In the genomic region with DNA sequence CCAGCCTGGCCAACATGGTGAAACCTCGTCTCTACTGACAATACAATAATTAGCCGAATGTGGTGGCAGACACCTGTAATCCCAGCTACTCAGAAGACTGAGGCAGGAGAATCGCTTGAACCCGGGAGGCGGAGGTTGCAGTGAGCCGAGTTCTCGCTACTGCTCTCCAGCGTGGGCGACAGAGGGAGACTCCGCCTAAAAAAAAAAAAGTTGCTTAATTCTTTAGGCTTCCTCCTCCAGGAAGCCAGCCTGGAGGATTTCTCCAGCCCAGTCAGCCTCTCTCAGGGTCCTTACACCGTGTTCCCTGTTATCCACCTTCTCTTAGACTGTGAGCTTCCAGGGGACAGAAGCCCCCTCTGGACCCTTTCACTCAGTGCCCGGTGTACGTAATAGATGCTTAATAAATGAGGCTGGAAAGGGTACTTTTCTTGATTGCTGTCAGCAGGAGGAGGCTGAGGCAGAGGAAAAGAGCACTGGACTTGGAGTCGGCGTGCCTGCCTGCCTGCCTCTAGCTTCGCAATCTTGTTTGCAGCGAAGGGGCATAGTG, we compare ENCODE assay signal across 13 cellular contexts. TPM values are rescaled to one million over a fixed set of nuclear protein-coding genes. Genes with fewer than 3 reads are reported as not detected.
A peak's percentile ranks its signal among the peaks of the same experiment; 100 is the strongest.
DNase-seq lines count a peak whose midpoint lies in the region; ATAC-seq and TF ChIP-seq lines count a peak whose summit lies in the region.
"Had no signal": no experiment of that assay in that cellular context is flagged by ENCODE, and none has a peak within 500 bp of the region (broad histone marks: within the 10 kb centered on the region; RNA-seq: fewer than 3 reads in every experiment).

No MANE protein-coding gene starts in this region.

- no CpG with 5 or more reads among the region's 17 CpGs for WGBS in iPS DF 6.9 (ENCODE audit: insufficient coverage, insufficient read length)

- ATAC-seq in WTC11, result no peak

- DNase-seq in CD1c-positive myeloid dendritic cell (ENCODE audit: extremely low spot score) (peak; percentile 65), WTC11 (ENCODE audit: low spot score) (no peak), iPS DF 6.9 (ENCODE audit: low read depth, low spot score) (no peak), COLO668 (lab: John Stamatoyannopoulos, UW; ENCODE audit: unreplicated experiment) (no peak), COLO829 (ENCODE audit: low spot score) (no peak), cerebellum (ENCODE audit: low spot score) (no peak)
- DNase-seq in activated CD4-positive, alpha-beta T cell treated with anti-CD3 and anti-CD28 coated beads, Interleukin-2, amount 50 U/mL, for 4 hours, result no peak
- DNase-seq: NCI-H1694 had no signal

- CTCF ChIA-PET in WTC11 (lab: Charles Lee), result interaction anchor here (0.5 kb wide), 1 partner anchor 190 kb away, joined by 3 read pairs; no protein-coding TSS in a partner anchor

- H3K4me1 Mint-ChIP-seq in WTC11, result peaks cover 73% of the 10 kb centered on the region

- peaks cover 9% of the 10 kb centered on the region for H3K4me1 ChIP-seq in iPS DF 6.9 (ENCODE audit: control insufficient read depth, insufficient read depth, low read length)
- H3K4me1 ChIP-seq in rectal smooth muscle tissue (ENCODE audit: control insufficient read depth, insufficient read depth, low read length), result peaks cover 12% of the 10 kb centered on the region

- H3K27me3 ChIP-seq in iPS DF 6.9 (ENCODE audit: control insufficient read depth, insufficient read depth, low read length), result peaks cover 6% of the 10 kb centered on the region
- no peaks in the 10 kb centered on the region for H3K27me3 ChIP-seq in rectal smooth muscle tissue (ENCODE audit: control insufficient read depth, insufficient read depth, low read length)

- H3K9me3 Mint-ChIP-seq in WTC11, result no peaks in the 10 kb centered on the region
- H3K9me3 Mint-ChIP-seq: nephron; T-helper 1 cell treated with Interleukin-12 subunit alpha and Interleukin-12 subunit beta and Interleukin-4 antibody, amounts not matched to agents 30 μg/mL and 1 μg/mL, for 36 hours had no signal

- no peak overlapping the region for H3K27ac Mint-ChIP-seq in WTC11
- H3K27ac Mint-ChIP-seq: nephron; T-helper 1 cell treated with Interleukin-12 subunit alpha and Interleukin-12 subunit beta and Interleukin-4 antibody, amounts not matched to agents 30 μg/mL and 1 μg/mL, for 36 hours had no signal

- H3K27ac ChIP-seq in iPS DF 6.9 (ENCODE audit: low read length) (no peak overlapping the region), rectal smooth muscle tissue (ENCODE audit: low read depth, low read length) (peak overlapping the region; percentile 94)
- H3K27ac ChIP-seq: C4-2B had no signal

- H3K9me3 ChIP-seq in iPS DF 6.9 (ENCODE audit: control insufficient read depth, insufficient read depth, low read length), result no peaks in the 10 kb centered on the region

- peaks cover 54% of the 10 kb centered on the region for H3K27me3 Mint-ChIP-seq in WTC11 (ENCODE audit: low read depth)

- H3K36me3 ChIP-seq in iPS DF 6.9 (ENCODE audit: control insufficient read depth, insufficient read depth, low read length) (no peaks in the 10 kb centered on the region), rectal smooth muscle tissue (ENCODE audit: control insufficient read depth, insufficient read depth, low read length) (no peaks in the 10 kb centered on the region)

- no peaks in the 10 kb centered on the region for H3K36me3 Mint-ChIP-seq in WTC11

- H3K9ac ChIP-seq in rectal smooth muscle tissue (ENCODE audit: low read length), result no peak overlapping the region

- H3K4me3 ChIP-seq in iPS DF 6.9 (ENCODE audit: low read length) (peak overlapping the region; percentile 35; the same call in 1 of the 2 replicates), rectal smooth muscle tissue (ENCODE audit: low read length) (peak overlapping the region; percentile 63)

- H3K4me3 Mint-ChIP-seq in WTC11, result peak overlapping the region; percentile 64
- H3K4me3 Mint-ChIP-seq: T-helper 1 cell treated with Interleukin-12 subunit alpha and Interleukin-12 subunit beta and Interleukin-4 antibody, amounts not matched to agents 30 μg/mL and 1 μg/mL, for 36 hours had no signal

- no peak for TF ChIP-seq CTCF in WTC11 (IDR thresholded peaks at IDR 0.05)

- POLR2A ChIA-PET in WTC11 (lab: Charles Lee), result interaction anchor here (0.6 kb wide), 1 partner anchor 66 kb away, joined by 4 read pairs; no protein-coding TSS in a partner anchor

TF ChIP-seq in WTC11, 78 proteins besides CTCF, POLR2A, EP300 and RAD21:
- TF ChIP-seq SP1 (CRISPR knock-in tag; conservative IDR thresholded peaks at IDR 0.05), result 0 out of 2 replicates have a peak, but pooled peaks have one; percentile 14
- TF ChIP-seq, protein P1, sequence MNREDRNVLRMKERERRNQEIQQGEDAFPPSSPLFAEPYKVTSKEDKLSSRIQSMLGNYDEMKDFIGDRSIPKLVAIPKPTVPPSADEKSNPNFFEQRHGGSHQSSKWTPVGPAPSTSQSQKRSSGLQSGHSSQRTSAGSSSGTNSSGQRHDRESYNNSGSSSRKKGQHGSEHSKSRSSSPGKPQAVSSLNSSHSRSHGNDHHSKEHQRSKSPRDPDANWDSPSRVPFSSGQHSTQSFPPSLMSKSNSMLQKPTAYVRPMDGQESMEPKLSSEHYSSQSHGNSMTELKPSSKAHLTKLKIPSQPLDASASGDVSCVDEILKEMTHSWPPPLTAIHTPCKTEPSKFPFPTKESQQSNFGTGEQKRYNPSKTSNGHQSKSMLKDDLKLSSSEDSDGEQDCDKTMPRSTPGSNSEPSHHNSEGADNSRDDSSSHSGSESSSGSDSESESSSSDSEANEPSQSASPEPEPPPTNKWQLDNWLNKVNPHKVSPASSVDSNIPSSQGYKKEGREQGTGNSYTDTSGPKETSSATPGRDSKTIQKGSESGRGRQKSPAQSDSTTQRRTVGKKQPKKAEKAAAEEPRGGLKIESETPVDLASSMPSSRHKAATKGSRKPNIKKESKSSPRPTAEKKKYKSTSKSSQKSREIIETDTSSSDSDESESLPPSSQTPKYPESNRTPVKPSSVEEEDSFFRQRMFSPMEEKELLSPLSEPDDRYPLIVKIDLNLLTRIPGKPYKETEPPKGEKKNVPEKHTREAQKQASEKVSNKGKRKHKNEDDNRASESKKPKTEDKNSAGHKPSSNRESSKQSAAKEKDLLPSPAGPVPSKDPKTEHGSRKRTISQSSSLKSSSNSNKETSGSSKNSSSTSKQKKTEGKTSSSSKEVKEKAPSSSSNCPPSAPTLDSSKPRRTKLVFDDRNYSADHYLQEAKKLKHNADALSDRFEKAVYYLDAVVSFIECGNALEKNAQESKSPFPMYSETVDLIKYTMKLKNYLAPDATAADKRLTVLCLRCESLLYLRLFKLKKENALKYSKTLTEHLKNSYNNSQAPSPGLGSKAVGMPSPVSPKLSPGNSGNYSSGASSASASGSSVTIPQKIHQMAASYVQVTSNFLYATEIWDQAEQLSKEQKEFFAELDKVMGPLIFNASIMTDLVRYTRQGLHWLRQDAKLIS (CRISPR knock-in tag; IDR thresholded peaks at IDR 0.05; ENCODE audit: borderline replicate concordance), result no peak
TF ChIP-seq in WTC11: peak in this region for 1.

RNA-seq across cellular contexts. Expression of a gene that starts 16.4 kb away (rescaled TPM):
- total RNA-seq in WTC11 (2021) (41.1 to 57.0 TPM (median 41.5 TPM) in 3 replicates), cerebellum (1.00 TPM)
- total RNA-seq: HT-29 had no signal

RNA-seq across cellular contexts. Expression of a gene that starts 20.7 kb away (rescaled TPM):
- total RNA-seq in WTC11 (2021) (36.1 to 43.6 TPM (median 38.5 TPM) in 3 replicates), cerebellum (11.3 TPM)

RNA-seq across cellular contexts. Expression of a gene that starts 53.9 kb away (rescaled TPM):
- total RNA-seq in WTC11 (2021) (111 to 114 TPM (median 112 TPM) in 3 replicates), cerebellum (63.2 TPM)

Comparison
In these comparisons a context has a peak if more than half of its experiments do, and no peak if none do; other contexts are left out.
1. RNA of a gene that starts 16.4 kb away (total RNA-seq): 41.1 to 57.0 TPM in WTC11; 1.00 TPM in cerebellum (single experiment); every median in the first group is over 10 times any median in the second.